13 cellular contexts compared by ENCODE assay signal in genomic region chr4:7864685-7865084, GRCh38.
"Had no signal": no experiment of that assay in that cellular context is flagged by ENCODE, and none has a peak within 500 bp of the region (broad histone marks: within the 10 kb centered on the region; RNA-seq: fewer than 3 reads in every experiment).

No MANE protein-coding gene starts in this region.

- H3K27me3 ChIP-seq: brain microvascular endothelial cell, foreskin keratinocyte, right atrium auricular region, stomach had no signal

- H3K4me3 ChIP-seq: lower lobe of right lung, right atrium auricular region, stomach, thoracic aorta had no signal

- H3K4me3 Mint-ChIP-seq: activated T-cell treated with anti-CD3 and anti-CD28 coated beads, Interleukin-2, amount 50 U/mL, for 4 hours; WTC11 had no signal

- DNase-seq: activated T-cell treated with anti-CD3 and anti-CD28 coated beads, Interleukin-2, amount 50 U/mL, for 4 hours; anterior cingulate cortex; brain microvascular endothelial cell; effector memory CD4-positive, alpha-beta T cell; foreskin keratinocyte; lower lobe of right lung; naive B cell; small intestine; stomach; T-helper 2 cell had no signal

- ATAC-seq: activated T-cell treated with anti-CD3 and anti-CD28 coated beads, Interleukin-2, amount 50 U/mL, for 4 hours; foreskin keratinocyte; lower lobe of right lung; WTC11 had no signal

- H3K9me3 ChIP-seq: lower lobe of right lung, right atrium auricular region, stomach, thoracic aorta had no signal

- H3K27ac ChIP-seq: brain microvascular endothelial cell, foreskin keratinocyte, lower lobe of right lung, right atrium auricular region, stomach, thoracic aorta had no signal

- H3K36me3 ChIP-seq: thoracic aorta had no signal
